Comparison of ENCODE assay signal across 10 cellular contexts in the genomic region with DNA sequence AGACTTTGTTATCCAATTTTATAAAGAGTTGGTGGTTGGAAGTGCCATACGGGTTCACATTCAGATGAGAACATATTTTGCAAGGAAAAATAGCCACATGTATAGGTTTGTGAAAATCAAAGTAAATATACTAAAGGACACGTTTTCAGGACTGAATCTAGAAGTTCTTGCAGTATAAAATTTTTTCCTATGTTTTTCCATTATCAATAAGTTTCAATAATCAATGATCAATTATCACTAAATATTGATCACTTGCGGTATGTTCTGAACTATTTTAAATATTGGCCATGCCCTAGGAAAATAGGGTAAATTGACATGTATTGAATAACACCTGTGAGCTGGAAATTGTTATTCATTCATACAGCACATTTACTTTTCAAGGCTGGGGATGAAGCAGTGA.
"Had no signal": no experiment of that assay in that cellular context is flagged by ENCODE, and none has a peak within 500 bp of the region (broad histone marks: within the 10 kb centered on the region; RNA-seq: fewer than 3 reads in every experiment).

No MANE protein-coding gene starts in this region.

- H3K4me2 ChIP-seq: GM23338 had no signal

- H3K36me3 ChIP-seq: HAP-1 had no signal

- DNase-seq: GM23248, GOT3, H7, H9, HCEC 1CT, HFFc6 had no signal

- H3K9me3 ChIP-seq: HAP-1 had no signal

- H3K4me3 ChIP-seq: GM23248, GM23338, HAP-1 had no signal

- H3K9ac ChIP-seq: GM23248 had no signal

- H2AFZ ChIP-seq: GM23248, GM23338 had no signal

- H3K27ac ChIP-seq: GM23248 had no signal

- ATAC-seq: GM23338, HCT116 had no signal

- FAIRE-seq: H54 had no signal

- H3K4me1 ChIP-seq: HAP-1 had no signal
